Comparison of ENCODE assay signal across 16 cellular contexts in the genomic region with DNA sequence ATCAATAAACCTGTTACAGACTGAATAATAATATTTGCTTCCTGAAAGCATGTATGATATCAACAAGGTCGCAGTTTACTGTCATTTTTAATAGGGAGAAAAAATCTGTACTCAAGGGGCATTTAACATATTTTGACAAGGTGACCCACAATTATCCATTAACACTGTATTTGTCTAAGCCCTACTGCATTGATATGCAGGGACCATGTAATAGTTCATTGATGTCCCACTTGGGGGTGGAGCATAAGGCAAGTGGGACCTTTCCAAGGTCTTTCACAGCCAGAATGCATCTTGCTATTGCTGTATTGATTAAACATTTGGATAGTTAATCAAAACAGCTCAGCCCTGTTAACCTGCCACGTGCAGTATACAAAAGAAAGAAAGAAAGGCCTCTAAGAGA.
DNase-seq lines count a peak whose midpoint lies in the region; ATAC-seq, FAIRE-seq and TF ChIP-seq lines count a peak whose summit lies in the region.
"Had no signal": no experiment of that assay in that cellular context is flagged by ENCODE, and none has a peak within 500 bp of the region (broad histone marks: within the 10 kb centered on the region; RNA-seq: fewer than 3 reads in every experiment).

No MANE protein-coding gene starts in this region.

- 0 out of 2 replicates have a peak overlapping the region, but pooled peaks have one; percentile 3 for H2AFZ ChIP-seq in PC-9
- H2AFZ ChIP-seq in endothelial cell of umbilical vein (ENCODE audit: low read depth, low read length) = peak overlapping the region; percentile 23

- H3K9me3 ChIP-seq in PC-9 (ENCODE audit: insufficient read depth, low read depth) = peaks cover 7% of the 10 kb centered on the region
- H3K9me3 ChIP-seq in endothelial cell of umbilical vein (replicated peaks; ENCODE audit: control insufficient read depth, insufficient read depth, low read length) = no peaks in the 10 kb centered on the region
- H3K9me3 ChIP-seq in naive thymus-derived CD4-positive, alpha-beta T cell (ENCODE audit: control insufficient read depth in 2 of 3, low read length in 3 of 3) = no peaks in the 10 kb centered on the region
- H3K9me3 ChIP-seq: right lobe of liver had no signal

- ATAC-seq in naive thymus-derived CD4-positive, alpha-beta T cell = no peak
- ATAC-seq in GM19035 (IDR thresholded peaks at IDR 0.05; ENCODE audit: unreplicated experiment) = no peak

- intact Hi-C loops in PC-9 (cut with micrococcal nuclease; ENCODE audit: unreplicated experiment) (loop anchor here (5.0 kb wide), 2 partner anchors 152 to 503 kb away; a partner anchor contains a TSS), endothelial cell of umbilical vein (cut with micrococcal nuclease) (loop anchor here (2.0 to 10.0 kb wide), 5 partner anchors 170 to 774 kb away; a partner anchor contains a TSS)
- intact Hi-C loops in naive thymus-derived CD4-positive, alpha-beta T cell (cut with micrococcal nuclease) = no loop called here

- POLR2A ChIA-PET in PC-9 (lab: Charles Lee; ENCODE audit: unreplicated experiment) (no interaction called here), endothelial cell of umbilical vein (lab: Charles Lee) (no interaction called here)
- POLR2A ChIA-PET in naive thymus-derived CD4-positive, alpha-beta T cell (lab: Charles Lee) = no interaction called here

- no TSS peak for BruUV-seq in PC-9 (replicated peaks; lab: Mats Ljungman, UMichigan)
- no TSS peak for BruUV-seq in endothelial cell of umbilical vein (replicated peaks; lab: Mats Ljungman, UMichigan)

- H3K27me3 ChIP-seq in PC-9 (ENCODE audit: insufficient read depth, low read depth) (no peaks in the 10 kb centered on the region), endothelial cell of umbilical vein (ENCODE audit: control insufficient read depth in 2 of 2, insufficient read depth in 2 of 2, low read length in 2 of 2) (no peaks in the 10 kb centered on the region)
- H3K27me3 ChIP-seq in naive thymus-derived CD4-positive, alpha-beta T cell (ENCODE audit: control insufficient read depth in 2 of 2, insufficient read depth in 2 of 2, low read length in 2 of 2) = no peaks in the 10 kb centered on the region
- H3K27me3 ChIP-seq: right lobe of liver had no signal

- no peaks in the 10 kb centered on the region for H3K27me3 Mint-ChIP-seq in osteocyte (ENCODE audit: unreplicated experiment)
- H3K27me3 Mint-ChIP-seq in naive thymus-derived CD4-positive, alpha-beta T cell = no peaks in the 10 kb centered on the region

- no peaks in the 10 kb centered on the region for H3K9me3 Mint-ChIP-seq in osteocyte (ENCODE audit: unreplicated experiment)
- H3K9me3 Mint-ChIP-seq in naive thymus-derived CD4-positive, alpha-beta T cell = peaks cover 0 to 13% (median 0%) of the 10 kb centered on the region in 11 donors

- CTCF ChIA-PET in PC-9 (lab: Charles Lee) = no interaction called here
- CTCF ChIA-PET in endothelial cell of umbilical vein (lab: Charles Lee) = no interaction called here
- CTCF ChIA-PET in naive thymus-derived CD4-positive, alpha-beta T cell (lab: Charles Lee) = no interaction called here

- FAIRE-seq in endothelial cell of umbilical vein (lab: Jason Lieb, UNC) = no peak

- H3K27ac ChIP-seq in PC-9 (peak overlapping the region; percentile 94), endothelial cell of umbilical vein (ENCODE audit: insufficient read depth, low read depth, low read length) (peak overlapping the region; percentile 89)
- no peak overlapping the region for H3K27ac ChIP-seq in naive thymus-derived CD4-positive, alpha-beta T cell (ENCODE audit: low read depth, low read length)
- H3K27ac ChIP-seq: SK-N-MC had no signal

- peak overlapping the region; percentile 66 for H3K4me3 Mint-ChIP-seq in osteocyte (ENCODE audit: unreplicated experiment)
- H3K4me3 Mint-ChIP-seq in naive thymus-derived CD4-positive, alpha-beta T cell = no peak overlapping the region
- H3K4me3 Mint-ChIP-seq: immature natural killer cell had no signal

- no peaks in the 10 kb centered on the region for H3K9me2 ChIP-seq in PC-9 (ENCODE audit: insufficient read depth)

- TF ChIP-seq CTCF in PC-9 (conservative IDR thresholded peaks at IDR 0.05) = no peak
- TF ChIP-seq CTCF in endothelial cell of umbilical vein (IDR thresholded peaks at IDR 0.05; ENCODE audit: extremely low read depth in 1 of 2, insufficient read depth in 1 of 2, low read depth in 1 of 2, low read length in 2 of 2) = no peak
- no peak for TF ChIP-seq CTCF in osteocyte (IDR thresholded peaks at IDR 0.05)

- no peaks in the 10 kb centered on the region for H3K9me1 ChIP-seq in endothelial cell of umbilical vein (replicated peaks; ENCODE audit: control insufficient read depth, extremely low read depth, insufficient read depth, low read length)

- H3K4me3 ChIP-seq in PC-9 (peak overlapping the region; percentile 43; the same call in 1 of the 2 replicates), endothelial cell of umbilical vein (replicated peaks in 1 of 3; ENCODE audit: insufficient read depth in 1 of 3, low read depth in 1 of 3, low read length in 3 of 3) (no peak overlapping the region)
- no peak overlapping the region for H3K4me3 ChIP-seq in naive thymus-derived CD4-positive, alpha-beta T cell (ENCODE audit: low read length)
- H3K4me3 ChIP-seq: right lobe of liver, SK-N-MC had no signal

- H3K27ac Mint-ChIP-seq in osteocyte (ENCODE audit: unreplicated experiment) = peak overlapping the region; percentile 93
- no peak overlapping the region for H3K27ac Mint-ChIP-seq in naive thymus-derived CD4-positive, alpha-beta T cell
- H3K27ac Mint-ChIP-seq: immature natural killer cell had no signal

- no peaks in the 10 kb centered on the region for H3K36me3 Mint-ChIP-seq in osteocyte (ENCODE audit: unreplicated experiment)
- H3K36me3 Mint-ChIP-seq in naive thymus-derived CD4-positive, alpha-beta T cell = no peaks in the 10 kb centered on the region
- H3K36me3 Mint-ChIP-seq: immature natural killer cell had no signal

- H3K9ac ChIP-seq in endothelial cell of umbilical vein (replicated peaks; ENCODE audit: extremely low read depth, insufficient read depth, low read length) = peak overlapping the region; percentile 50

- H3K36me3 ChIP-seq in PC-9 (ENCODE audit: low read depth) = no peaks in the 10 kb centered on the region
- no peaks in the 10 kb centered on the region for H3K36me3 ChIP-seq in endothelial cell of umbilical vein (ENCODE audit: control insufficient read depth in 2 of 2, extremely low read depth in 1 of 2, insufficient read depth in 2 of 2, low read length in 2 of 2)
- H3K36me3 ChIP-seq in naive thymus-derived CD4-positive, alpha-beta T cell (ENCODE audit: control insufficient read depth in 2 of 3, insufficient read depth in 3 of 3, low read length in 3 of 3) = no peaks in the 10 kb centered on the region
- H3K36me3 ChIP-seq: right lobe of liver had no signal

- peak overlapping the region; percentile 75 for H3K4me2 ChIP-seq in PC-9
- peak overlapping the region; percentile 1 for H3K4me2 ChIP-seq in endothelial cell of umbilical vein (ENCODE audit: insufficient read depth, low read length)

- H3K4me1 ChIP-seq in PC-9 (replicated peaks; ENCODE audit: insufficient read depth) (peaks cover 33% of the 10 kb centered on the region), endothelial cell of umbilical vein (ENCODE audit: control insufficient read depth, extremely low read depth, insufficient read depth, low read length) (peaks cover 15% of the 10 kb centered on the region)
- H3K4me1 ChIP-seq in naive thymus-derived CD4-positive, alpha-beta T cell (ENCODE audit: control insufficient read depth in 2 of 2, insufficient read depth in 2 of 2, low read length in 2 of 2) = no peaks in the 10 kb centered on the region
- H3K4me1 ChIP-seq: right lobe of liver had no signal

- TF ChIP-seq POLR2A in endothelial cell of umbilical vein (IDR thresholded peaks at IDR 0.05; ENCODE audit: low read depth, low read length) = no peak

- dilution Hi-C loops in endothelial cell of umbilical vein (cut with MboI; ENCODE audit: extremely low pct_ligation_motif_present, low sequenced_read_pairs) = no loop called here

- H4K20me1 ChIP-seq in PC-9 (ENCODE audit: insufficient read depth) (no peaks in the 10 kb centered on the region), endothelial cell of umbilical vein (replicated peaks; ENCODE audit: control insufficient read depth, extremely low read depth, insufficient read depth, low read length) (no peaks in the 10 kb centered on the region)

- H3K79me2 ChIP-seq in PC-9 (ENCODE audit: low read depth) = no peaks in the 10 kb centered on the region
- H3K79me2 ChIP-seq in endothelial cell of umbilical vein (ENCODE audit: control insufficient read depth, insufficient read depth, low read length) = no peaks in the 10 kb centered on the region

- DNase-seq in Daoy (ENCODE audit: low read depth) = peak; percentile 9
- no peak for DNase-seq in PC-9
- DNase-seq in endothelial cell of umbilical vein (ENCODE audit: low read depth, low spot score) = no peak
- DNase-seq in osteocyte (ENCODE audit: extremely low spot score, unreplicated experiment) = no peak
- DNase-seq in stimulated activated CD4-positive, alpha-beta T cell treated with anti-CD3 and anti-CD28 coated beads, Interleukin-2, amount 100 ng/mL, for 48 hours = no peak
- no peak for DNase-seq in naive thymus-derived CD4-positive, alpha-beta T cell
- DNase-seq in NCI-H446 (lab: John Stamatoyannopoulos, UW) = no peak
- DNase-seq: activated CD4-positive, alpha-beta T cell treated with anti-CD3 and anti-CD28 coated beads, Interleukin-2, amount 50 U/mL, for 1 hour; activated naive CD4-positive, alpha-beta T cell treated with Interleukin-2 at 50 U/mL for 16 hours; activated T-cell treated with anti-CD3 and anti-CD28 coated beads for 4 hours; glutamatergic neuron; immature natural killer cell; stimulated activated CD4-positive, alpha-beta T cell treated with anti-CD3 and anti-CD28 coated beads, Interleukin-2, amount 100 ng/mL, for 24 hours had no signal

- peaks cover 29% of the 10 kb centered on the region for H3F3A ChIP-seq in PC-9 (ENCODE audit: insufficient read depth, low read depth)

- peaks cover 43% of the 10 kb centered on the region for H3K4me1 Mint-ChIP-seq in osteocyte (ENCODE audit: unreplicated experiment)
- no peaks in the 10 kb centered on the region for H3K4me1 Mint-ChIP-seq in naive thymus-derived CD4-positive, alpha-beta T cell
- H3K4me1 Mint-ChIP-seq: immature natural killer cell had no signal

TF ChIP-seq in endothelial cell of umbilical vein, 7 proteins besides CTCF, POLR2A, EP300 and RAD21 (continues in another document):
- TF ChIP-seq JUN (IDR thresholded peaks at IDR 0.05; ENCODE audit: borderline replicate concordance, insufficient read depth, insufficient read length, low read depth) (no peak), MYC (IDR thresholded peaks at IDR 0.05; ENCODE audit: low read depth, low read length) (no peak), FOS (IDR thresholded peaks at IDR 0.05; ENCODE audit: borderline replicate concordance, insufficient read depth, low read length) (no peak), POLR2AphosphoS5 (IDR thresholded peaks at IDR 0.05; ENCODE audit: insufficient read depth, low read depth, low read length) (no peak), EZH2 (IDR thresholded peaks at IDR 0.05; ENCODE audit: borderline replicate concordance, low read depth, low read length, severe bottlenecking) (no peak)
- TF ChIP-seq, protein P1, sequence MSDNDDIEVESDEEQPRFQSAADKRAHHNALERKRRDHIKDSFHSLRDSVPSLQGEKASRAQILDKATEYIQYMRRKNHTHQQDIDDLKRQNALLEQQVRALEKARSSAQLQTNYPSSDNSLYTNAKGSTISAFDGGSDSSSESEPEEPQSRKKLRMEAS (IDR thresholded peaks at IDR 0.05; ENCODE audit: insufficient read depth, insufficient read length) = no peak

Comparison
In these comparisons a context has a peak if more than half of its experiments do, and no peak if none do; other contexts are left out.
1. intact Hi-C loops: an anchor here in PC-9 (5.0 kb wide) and endothelial cell of umbilical vein (2.0 to 10.0 kb wide); none called in naive thymus-derived CD4-positive, alpha-beta T cell.